ENCODE assay signal across 9 cellular contexts in genomic region chr11:102361100-102362021, GRCh38. TPM values are rescaled to one million over a fixed set of nuclear protein-coding genes. Genes with fewer than 3 reads are reported as not detected.
DNase-seq lines count a peak whose midpoint lies in the region; ATAC-seq and FAIRE-seq lines count a peak whose summit lies in the region.
"Had no signal": no experiment of that assay in that cellular context is flagged by ENCODE, and none has a peak within 500 bp of the region (broad histone marks: within the 10 kb centered on the region; RNA-seq: fewer than 3 reads in every experiment).

No MANE protein-coding gene starts in this region.

- peaks cover 41% of the 10 kb centered on the region for H3K36me3 Mint-ChIP-seq in central memory CD8-positive, alpha-beta T cell (ENCODE audit: insufficient read depth)

- peak; percentile 88 for FAIRE-seq in HTR-8/SVneo (lab: Jason Lieb, UNC)

- peak overlapping the region; percentile 91 for H3K27ac Mint-ChIP-seq in central memory CD8-positive, alpha-beta T cell (ENCODE audit: low read depth)

- H3K4me3 Mint-ChIP-seq in central memory CD8-positive, alpha-beta T cell, result peak overlapping the region; percentile 67
- H3K4me3 Mint-ChIP-seq: neural crest cell had no signal

- no peak overlapping the region for H3K4me3 ChIP-seq in H7 (ENCODE audit: insufficient read depth, low read depth, low read length)

- H3K27me3 ChIP-seq in H7 (ENCODE audit: control insufficient read depth, insufficient read depth, low read length), result no peaks in the 10 kb centered on the region

- no peaks in the 10 kb centered on the region for H3K9me3 Mint-ChIP-seq in central memory CD8-positive, alpha-beta T cell

- DNase-seq in GF-D8 (lab: John Stamatoyannopoulos, UW) (peak; percentile 53), HTR-8/SVneo (ENCODE audit: insufficient read length, low spot score) (no peak), SIG-M5 (lab: John Stamatoyannopoulos, UW) (no peak), NCI-H2107 treated with DMSO at 0.1 percent for 48 hours (lab: John Stamatoyannopoulos, UW; ENCODE audit: unreplicated experiment) (no peak), LoVo (ENCODE audit: low spot score) (no peak), H7 (no peak)
- peak; percentile 16 to 26 for DNase-seq in central memory CD8-positive, alpha-beta T cell (ENCODE audit: low spot score in 2 of 2)

- peak; percentile 91 for ATAC-seq in GM21447 (IDR thresholded peaks at IDR 0.05; ENCODE audit: unreplicated experiment)
- ATAC-seq in central memory CD8-positive, alpha-beta T cell (replicated peaks; ENCODE audit: extremely low read depth, poor library complexity, severe bottlenecking), result peak; percentile 80

- H3K36me3 ChIP-seq in H7 (replicated peaks; ENCODE audit: control insufficient read depth, insufficient read depth, low read length), result peaks cover 7% of the 10 kb centered on the region

- H3K27me3 Mint-ChIP-seq in central memory CD8-positive, alpha-beta T cell, result no peaks in the 10 kb centered on the region

- peaks cover 38% of the 10 kb centered on the region for H3K4me1 Mint-ChIP-seq in central memory CD8-positive, alpha-beta T cell
- H3K4me1 Mint-ChIP-seq: neural crest cell had no signal

RNA-seq across cellular contexts. Expression of gene BIRC2, which starts 14.3 kb away (rescaled TPM):
- 28.8 and 33.6 TPM in 2 replicates for total RNA-seq in H7 (2014; rRNA removed; shearing (Covaris generic))

RNA-seq across cellular contexts. Expression of gene BIRC3, which starts 44.1 kb away (rescaled TPM):
- total RNA-seq in H7 (2014; rRNA removed; shearing (Covaris generic)), result 0.18 and 0.52 TPM in 2 replicates

Comparison
In these comparisons a context has a peak if more than half of its experiments do, and no peak if none do; other contexts are left out.
1. DNase-seq: peak in GF-D8 (single experiment) and central memory CD8-positive, alpha-beta T cell (2 of 2); none in HTR-8/SVneo (single experiment), SIG-M5 (single experiment), NCI-H2107 treated with DMSO at 0.1 percent for 48 hours (single experiment), LoVo (single experiment) and H7 (single experiment).